2 cellular contexts compared by ENCODE assay signal in the genomic region with DNA sequence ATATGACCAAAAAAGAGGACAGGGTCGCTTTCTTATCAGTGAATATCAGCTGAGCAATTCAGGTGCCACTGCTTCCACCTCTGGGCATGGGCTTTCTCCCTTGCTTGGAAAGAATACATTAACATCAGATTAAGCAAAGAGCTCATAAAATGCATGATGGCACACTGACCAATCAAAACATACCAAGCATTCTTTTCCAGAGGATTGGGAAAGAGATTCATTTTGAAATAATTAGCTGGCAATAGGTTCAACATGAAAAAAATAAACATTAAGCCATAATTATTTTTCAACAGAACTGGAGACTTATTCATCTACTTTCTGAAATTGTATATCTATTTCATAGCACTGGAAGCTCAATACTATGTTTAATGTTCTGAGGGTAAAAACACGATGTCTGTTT.
TF ChIP-seq lines count a peak whose summit lies in the region.

No MANE protein-coding gene starts in this region.

TF ChIP-seq in A549, 52 proteins besides CTCF, POLR2A, EP300 and RAD21:
- peak; percentile 36 to 45; a peak in 2 of 4 replicates for TF ChIP-seq CEBPB (IDR thresholded peaks at IDR 0.05)
- no peak for TF ChIP-seq EHF (CRISPR knock-in tag; IDR thresholded peaks at IDR 0.05)
- no peak for TF ChIP-seq NR3C1 (IDR thresholded peaks at IDR 0.05)
- TF ChIP-seq KDM5A (IDR thresholded peaks at IDR 0.05) = no peak
- no peak for TF ChIP-seq ZC3H11A (IDR thresholded peaks at IDR 0.05)
- no peak for TF ChIP-seq HOXB5 (CRISPR knock-in tag; IDR thresholded peaks at IDR 0.05)

TF ChIP-seq in IMR-90, 13 proteins besides CTCF, POLR2A, EP300 and RAD21:
- TF ChIP-seq CEBPB (IDR thresholded peaks at IDR 0.05; ENCODE audit: low read depth, low read length) = peak; percentile 89
- TF ChIP-seq MXI1 (IDR thresholded peaks at IDR 0.05; ENCODE audit: borderline replicate concordance, low read depth, low read length) = no peak
TF ChIP-seq in IMR-90: peak in this region for 1.
